In the genomic region with DNA sequence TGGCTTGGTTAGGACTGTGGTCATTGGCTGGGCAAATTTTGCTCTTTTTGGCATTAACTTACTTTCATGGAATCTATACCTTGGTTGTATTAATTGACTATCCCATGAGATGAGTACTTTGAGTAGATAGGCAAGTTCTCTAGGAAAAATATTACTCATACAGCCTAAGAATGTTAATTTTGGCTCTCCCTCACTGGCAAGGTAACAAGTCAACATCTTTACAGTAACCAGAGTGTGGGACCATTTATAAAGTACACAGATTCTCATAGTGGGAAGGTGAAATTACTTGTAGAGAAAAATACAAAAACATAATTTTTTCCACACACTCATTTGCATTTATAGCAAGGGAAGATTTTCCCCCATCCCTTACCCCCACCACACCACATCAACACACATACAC, we compare ENCODE assay signal across 22 cellular contexts.
A peak's percentile ranks its signal among the peaks of the same experiment; 100 is the strongest.
DNase-seq lines count a peak whose midpoint lies in the region; ATAC-seq and TF ChIP-seq lines count a peak whose summit lies in the region.
"Had no signal": no experiment of that assay in that cellular context is flagged by ENCODE, and none has a peak within 500 bp of the region (broad histone marks: within the 10 kb centered on the region; RNA-seq: fewer than 3 reads in every experiment).

No MANE protein-coding gene starts in this region.

- H3K9me3 Mint-ChIP-seq in MCF 10A (ENCODE audit: unreplicated experiment) (no peaks in the 10 kb centered on the region), CD14-positive monocyte (peaks cover 0 to 2% (median 0%) of the 10 kb centered on the region in 7 donors)
- no peaks in the 10 kb centered on the region for H3K9me3 Mint-ChIP-seq in stimulated activated memory B cell treated with anti-CD40 and anti-IgM and Interleukin-4, amounts not matched to agents 10 μg/mL and 1 μg/mL and 100 μg/mL, for 72 hours
- H3K9me3 Mint-ChIP-seq: CD8-positive, alpha-beta T cell; HFFc6 had no signal

- POLR2A ChIA-PET in MCF 10A (lab: Yijun Ruan, JAX) = interaction anchor here (0.6 kb wide), 1 partner anchor 185 kb away, joined by 4 read pairs; no protein-coding TSS in a partner anchor

- no TSS peak for BruUV-seq in MCF 10A (replicated peaks; lab: Mats Ljungman, UMichigan)
- BruUV-seq in mammary epithelial cell (replicated peaks; lab: Mats Ljungman, UMichigan) = no TSS peak

- DNase-seq in MCF 10A (ENCODE audit: unreplicated experiment) (peak; percentile 47), mammary epithelial cell (no peak), NCI-H69 (lab: John Stamatoyannopoulos, UW) (peak; percentile 27), astrocyte of the cerebellum (ENCODE audit: low read depth) (peak; percentile 58), CD14-positive monocyte (ENCODE audit: low spot score) (no peak), NCI-H524 (lab: John Stamatoyannopoulos, UW) (no peak), upper lobe of left lung (no peak)
- DNase-seq: BE2C; Calu3; CD8-positive, alpha-beta T cell; GF-D8; GOT3; HFFc6; Kasumi-1; NCI-H1105 treated with DMSO at 0.1 percent for 48 hours; NCI-H1694; NCI-H526; RPMI8226; SIG-M5; T-helper 1 cell had no signal

- H3K4me1 ChIP-seq in mammary epithelial cell (ENCODE audit: insufficient read depth, low read length) (no peaks in the 10 kb centered on the region), upper lobe of left lung (peaks cover 12 to 17% (median 15%) of the 10 kb centered on the region in 4 donors)

- dilution Hi-C loops in mammary epithelial cell (cut with HindIII; ENCODE audit: low sequenced_read_pairs) = no loop called here

- H3K4me1 Mint-ChIP-seq in MCF 10A (ENCODE audit: insufficient read depth, unreplicated experiment) = no peaks in the 10 kb centered on the region
- H3K4me1 Mint-ChIP-seq in stimulated activated memory B cell treated with anti-CD40 and anti-IgM and Interleukin-4, amounts not matched to agents 10 μg/mL and 1 μg/mL and 100 μg/mL, for 72 hours = peaks cover 34% of the 10 kb centered on the region
- H3K4me1 Mint-ChIP-seq in CD14-positive monocyte = peaks cover 25% of the 10 kb centered on the region

- H3K27me3 Mint-ChIP-seq in MCF 10A (ENCODE audit: insufficient read depth, unreplicated experiment) (no peaks in the 10 kb centered on the region), CD14-positive monocyte (ENCODE audit: low read depth in 3 of 3) (peaks cover 0 to 3% (median 0%) of the 10 kb centered on the region in 3 donors)
- H3K27me3 Mint-ChIP-seq in stimulated activated memory B cell treated with anti-CD40 and anti-IgM and Interleukin-4, amounts not matched to agents 10 μg/mL and 1 μg/mL and 100 μg/mL, for 72 hours = no peaks in the 10 kb centered on the region

- no peaks in the 10 kb centered on the region for H3K27me3 ChIP-seq in mammary epithelial cell (ENCODE audit: insufficient read depth, low read length)
- no peaks in the 10 kb centered on the region for H3K27me3 ChIP-seq in upper lobe of left lung
- H3K27me3 ChIP-seq: BE2C had no signal

- H3K79me2 ChIP-seq in mammary epithelial cell (ENCODE audit: insufficient read depth, low read length) = no peaks in the 10 kb centered on the region

- H3K9me3 ChIP-seq in mammary epithelial cell (replicated peaks; ENCODE audit: insufficient read depth, low read length) (no peaks in the 10 kb centered on the region), upper lobe of left lung (no peaks in the 10 kb centered on the region)
- H3K9me3 ChIP-seq: BE2C had no signal

- TF ChIP-seq POLR2A in upper lobe of left lung (IDR thresholded peaks at IDR 0.05) = no peak

- intact Hi-C loops in MCF 10A (cut with micrococcal nuclease) = loop anchor here (10.0 kb wide), 1 partner anchor 1226 kb away; no protein-coding TSS in a partner anchor
- intact Hi-C loops in mammary epithelial cell (cut with micrococcal nuclease) = no loop called here
- intact Hi-C loops in CD14-positive monocyte (cut with micrococcal nuclease) = no loop called here

- TF ChIP-seq EP300 in upper lobe of left lung (IDR thresholded peaks at IDR 0.05) = no peak

- H3K27ac Mint-ChIP-seq in MCF 10A (ENCODE audit: low read depth, unreplicated experiment) = no peak overlapping the region
- H3K27ac Mint-ChIP-seq in stimulated activated memory B cell treated with anti-CD40 and anti-IgM and Interleukin-4, amounts not matched to agents 10 μg/mL and 1 μg/mL and 100 μg/mL, for 72 hours = peak overlapping the region; percentile 76
- no peak overlapping the region for H3K27ac Mint-ChIP-seq in CD14-positive monocyte
- H3K27ac Mint-ChIP-seq: CD8-positive, alpha-beta T cell; HFFc6 had no signal

- TF ChIP-seq CTCF in MCF 10A (IDR thresholded peaks at IDR 0.05; ENCODE audit: unreplicated experiment) (no peak), mammary epithelial cell (conservative IDR thresholded peaks at IDR 0.05 in 1 of 2, IDR thresholded peaks at IDR 0.05 in 1 of 2; ENCODE audit: extremely low read depth in 1 of 2, insufficient read depth in 1 of 2, low read depth in 1 of 2, low read length in 2 of 2) (no peak), astrocyte of the cerebellum (IDR thresholded peaks at IDR 0.05; ENCODE audit: low read depth, low read length, missing control alignments) (no peak), CD14-positive monocyte (IDR thresholded peaks at IDR 0.05) (no peak), upper lobe of left lung (IDR thresholded peaks at IDR 0.05) (no peak)

- ATAC-seq in stimulated activated memory B cell treated with anti-CD40 and anti-IgM and Interleukin-4, amounts not matched to agents 10 μg/mL and 1 μg/mL and 100 μg/mL, for 72 hours = no peak
- no peak for ATAC-seq in upper lobe of left lung (ENCODE audit: low FRiP score in 2 of 2)
- ATAC-seq: CD8-positive, alpha-beta T cell had no signal

- H3K4me2 ChIP-seq in mammary epithelial cell (ENCODE audit: insufficient read depth, low read depth, low read length) = no peak overlapping the region

- no peak overlapping the region for H3K9ac ChIP-seq in mammary epithelial cell (ENCODE audit: insufficient read depth, low read length)

- H3K4me3 ChIP-seq in mammary epithelial cell (replicated peaks in 1 of 3; ENCODE audit: insufficient read depth in 1 of 3, low read depth in 2 of 3, low read length in 3 of 3) = no peak overlapping the region
- no peak overlapping the region for H3K4me3 ChIP-seq in astrocyte of the cerebellum (ENCODE audit: low read depth, low read length)
- no peak overlapping the region for H3K4me3 ChIP-seq in upper lobe of left lung

- H3K27ac ChIP-seq in mammary epithelial cell (ENCODE audit: insufficient read depth, low read depth, low read length) (no peak overlapping the region), upper lobe of left lung (no peak overlapping the region)
- H3K27ac ChIP-seq: HL-60 had no signal

- no peaks in the 10 kb centered on the region for H3K36me3 Mint-ChIP-seq in MCF 10A (ENCODE audit: insufficient read depth, unreplicated experiment)
- no peaks in the 10 kb centered on the region for H3K36me3 Mint-ChIP-seq in stimulated activated memory B cell treated with anti-CD40 and anti-IgM and Interleukin-4, amounts not matched to agents 10 μg/mL and 1 μg/mL and 100 μg/mL, for 72 hours
- H3K36me3 Mint-ChIP-seq in CD14-positive monocyte = no peaks in the 10 kb centered on the region
- H3K36me3 Mint-ChIP-seq: CD8-positive, alpha-beta T cell had no signal

- H2AFZ ChIP-seq in mammary epithelial cell (ENCODE audit: low read depth, low read length) = no peak overlapping the region

- CTCF ChIA-PET in MCF 10A (lab: Yijun Ruan, JAX) = no interaction called here
- CTCF ChIA-PET in mammary epithelial cell (lab: Charles Lee; ENCODE audit: low non-redundant PET) = no interaction called here

- no peaks in the 10 kb centered on the region for H4K20me1 ChIP-seq in mammary epithelial cell (ENCODE audit: insufficient read depth, low read length)

- H3K36me3 ChIP-seq in mammary epithelial cell (ENCODE audit: insufficient read depth, low read length) (no peaks in the 10 kb centered on the region), upper lobe of left lung (no peaks in the 10 kb centered on the region)
- H3K36me3 ChIP-seq: BE2C had no signal

- in situ Hi-C loops in mammary epithelial cell (cut with MboI; ENCODE audit: low sequenced_read_pairs in 2 of 2) = no loop called here
- in situ Hi-C loops in astrocyte of the cerebellum (cut with HindIII; ENCODE audit: low sequenced_read_pairs) = no loop called here

- H3K4me3 Mint-ChIP-seq in MCF 10A (ENCODE audit: unreplicated experiment) (no peak overlapping the region), CD14-positive monocyte (no peak overlapping the region)
- H3K4me3 Mint-ChIP-seq in stimulated activated memory B cell treated with anti-CD40 and anti-IgM and Interleukin-4, amounts not matched to agents 10 μg/mL and 1 μg/mL and 100 μg/mL, for 72 hours = no peak overlapping the region
- H3K4me3 Mint-ChIP-seq: CD8-positive, alpha-beta T cell; HFFc6 had no signal

Comparison
In these comparisons a context has a peak if more than half of its experiments do, and no peak if none do; other contexts are left out.
1. DNase-seq: peak in MCF 10A (single experiment), NCI-H69 (single experiment) and astrocyte of the cerebellum (single experiment); none in mammary epithelial cell (single experiment), CD14-positive monocyte (single experiment), NCI-H524 (0 of 2) and upper lobe of left lung (0 of 2).